ENCODE assay signal across 10 cellular contexts in the genomic region with DNA sequence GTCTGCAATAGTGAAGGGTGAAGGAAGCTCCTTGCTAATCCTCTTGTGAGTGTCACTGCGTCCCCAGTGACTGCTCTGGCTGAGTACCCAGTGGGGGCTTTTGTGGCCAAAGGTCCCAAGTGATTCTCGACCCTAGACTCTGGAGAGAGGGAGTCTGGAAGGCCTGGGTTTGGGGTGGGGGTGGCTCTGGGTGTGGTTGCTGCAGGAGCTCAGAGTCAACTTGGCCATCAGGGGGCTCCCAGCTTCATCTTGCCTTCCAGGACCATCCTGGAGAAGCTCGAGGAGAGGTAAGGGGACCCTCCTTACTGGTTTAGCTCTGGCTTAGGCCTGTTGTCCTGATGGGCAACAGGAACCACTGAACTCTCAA. TPM values are rescaled to one million over a fixed set of nuclear protein-coding genes. Genes with fewer than 3 reads are reported as not detected.
DNase-seq lines count a peak whose midpoint lies in the region; ATAC-seq and TF ChIP-seq lines count a peak whose summit lies in the region.
"Had no signal": no experiment of that assay in that cellular context is flagged by ENCODE, and none has a peak within 500 bp of the region (broad histone marks: within the 10 kb centered on the region; RNA-seq: fewer than 3 reads in every experiment).

No MANE protein-coding gene starts in this region.

- H3K27ac ChIP-seq in esophagus muscularis mucosa (replicated peaks in 1 of 4): peak overlapping the region in 1 of 4 donors; percentile 23

- no peaks in the 10 kb centered on the region for H3K27me3 Mint-ChIP-seq in stimulated activated memory B cell treated with anti-CD40 and anti-IgM and Interleukin-4, amounts not matched to agents 10 μg/mL and 1 μg/mL and 100 μg/mL, for 72 hours

- peaks cover 72% of the 10 kb centered on the region for H3K4me1 Mint-ChIP-seq in stimulated activated memory B cell treated with anti-CD40 and anti-IgM and Interleukin-4, amounts not matched to agents 10 μg/mL and 1 μg/mL and 100 μg/mL, for 72 hours

- no peak for TF ChIP-seq EP300 in esophagus muscularis mucosa (IDR thresholded peaks at IDR 0.05)

- ATAC-seq in stimulated activated memory B cell treated with anti-CD40 and anti-IgM and Interleukin-4, amounts not matched to agents 10 μg/mL and 1 μg/mL and 100 μg/mL, for 72 hours: peak; percentile 1
- ATAC-seq in GM21526 (IDR thresholded peaks at IDR 0.05; ENCODE audit: low FRiP score, unreplicated experiment) (no peak), HG03108 (IDR thresholded peaks at IDR 0.05; ENCODE audit: unreplicated experiment) (no peak)

- peak; percentile 41 for DNase-seq in OCI-M1 (lab: John Stamatoyannopoulos, UW)
- no peak for DNase-seq in esophagus muscularis mucosa (ENCODE audit: extremely low spot score)
- no peak for DNase-seq in DMS153 (lab: John Stamatoyannopoulos, UW)
- DNase-seq in NCI-H2196 treated with DMSO at 0.1 percent for 48 hours (lab: John Stamatoyannopoulos, UW; ENCODE audit: unreplicated experiment): no peak
- DNase-seq: NCI-H1436 treated with DMSO at 0.1 percent for 48 hours had no signal

- no peaks in the 10 kb centered on the region for H3K27me3 ChIP-seq in esophagus muscularis mucosa

- no peaks in the 10 kb centered on the region for H3K9me3 ChIP-seq in esophagus muscularis mucosa

- no peaks in the 10 kb centered on the region for H3K4me1 ChIP-seq in esophagus muscularis mucosa

- peak overlapping the region; percentile 81 for H3K4me3 Mint-ChIP-seq in stimulated activated memory B cell treated with anti-CD40 and anti-IgM and Interleukin-4, amounts not matched to agents 10 μg/mL and 1 μg/mL and 100 μg/mL, for 72 hours

- H3K4me3 ChIP-seq in esophagus muscularis mucosa: peak overlapping the region; percentile 22 to 48 (median 31)

- peaks cover 30% of the 10 kb centered on the region for H3K36me3 Mint-ChIP-seq in stimulated activated memory B cell treated with anti-CD40 and anti-IgM and Interleukin-4, amounts not matched to agents 10 μg/mL and 1 μg/mL and 100 μg/mL, for 72 hours

- 74% methylated on average over 3 of the region's 3 CpGs for WGBS in esophagus muscularis mucosa

- TF ChIP-seq CTCF in GM12874 (IDR thresholded peaks at IDR 0.05; ENCODE audit: insufficient read depth, low read depth, low read length) (peak; percentile 31), esophagus muscularis mucosa (IDR thresholded peaks at IDR 0.05) (no peak)

- H3K9me3 Mint-ChIP-seq in stimulated activated memory B cell treated with anti-CD40 and anti-IgM and Interleukin-4, amounts not matched to agents 10 μg/mL and 1 μg/mL and 100 μg/mL, for 72 hours: peaks cover 4% of the 10 kb centered on the region

- no peaks in the 10 kb centered on the region for H3K36me3 ChIP-seq in esophagus muscularis mucosa

- no peak for TF ChIP-seq POLR2A in esophagus muscularis mucosa (IDR thresholded peaks at IDR 0.05; ENCODE audit: low read depth)

- intact Hi-C loops in esophagus muscularis mucosa (cut with DNase I): no loop called here

- H3K27ac Mint-ChIP-seq in stimulated activated memory B cell treated with anti-CD40 and anti-IgM and Interleukin-4, amounts not matched to agents 10 μg/mL and 1 μg/mL and 100 μg/mL, for 72 hours: peak overlapping the region; percentile 76

RNA-seq across cellular contexts. Expression of gene PSD4, which starts 0.6 kb away (rescaled TPM):
- 1 to 10 TPM; 3.1 to 4.6 (median 3.6) TPM for total RNA-seq in esophagus muscularis mucosa

RNA-seq across cellular contexts. Expression of gene IL1RN, which starts 47.0 kb away (rescaled TPM):
- 1 to 10 TPM in 1 of 4 donors, under 1 TPM in 2, not detected in 1; 0.40 to 4.1 (median 0.83) TPM for total RNA-seq in esophagus muscularis mucosa
- total RNA-seq: renal cortical epithelial cell had no signal
